16 cellular contexts compared by ENCODE assay signal in genomic region chr12:122310636-122311035, GRCh38.
"Had no signal": no experiment of that assay in that cellular context is flagged by ENCODE, and none has a peak within 500 bp of the region (broad histone marks: within the 10 kb centered on the region; RNA-seq: fewer than 3 reads in every experiment).

No MANE protein-coding gene starts in this region.

- H3K27ac ChIP-seq: breast epithelium, neural progenitor cell, ovary, tibial artery, uterus had no signal

- H3K4me1 ChIP-seq: breast epithelium, neural progenitor cell, tibial artery, uterus had no signal

- H3K9me3 ChIP-seq: breast epithelium, ovary, tibial artery, uterus had no signal

- H3K4me2 ChIP-seq: neural progenitor cell had no signal

- H3K27me3 ChIP-seq: breast epithelium, neural progenitor cell, ovary, tibial artery, uterus had no signal

- H3K36me3 ChIP-seq: breast epithelium, neural progenitor cell, ovary, uterus had no signal

- H3K9ac ChIP-seq: neural progenitor cell had no signal

- H3K4me3 ChIP-seq: breast epithelium, neural progenitor cell, ovary, tibial artery, uterus had no signal

- H2AFZ ChIP-seq: neural progenitor cell had no signal

- DNase-seq: activated CD4-positive, alpha-beta T cell treated with anti-CD3 and anti-CD28 coated beads, Interleukin-2, amount 50 U/mL, for 4 hours; activated CD4-positive, CD25-positive, alpha-beta regulatory T cell treated with anti-CD3 and anti-CD28 coated beads, Interleukin-2, amount 50 U/mL, for 72 hours; activated naive CD4-positive, alpha-beta T cell treated with anti-CD3 and anti-CD28 coated beads for 36 hours; activated naive CD8-positive, alpha-beta T cell treated with anti-CD3 and anti-CD28 coated beads, Interleukin-2, amount 50 U/mL, for 24 hours; activated T-cell treated with anti-CD3 and anti-CD28 coated beads for 4 hours; aorta; hippocampal formation; ovary; T-helper 1 cell; T1000; tibial artery; uterus had no signal

- ATAC-seq: activated naive CD8-positive, alpha-beta T cell treated with anti-CD3 and anti-CD28 coated beads, Interleukin-2, amount 50 U/mL, for 24 hours; activated T-helper 17 cell treated with anti-CD3 and anti-CD28 coated beads, Interleukin-2, amount 50 U/mL, for 72 hours; stimulated activated effector memory CD8-positive, alpha-beta T cell treated with anti-CD3 and anti-CD28 coated beads, Interleukin-12 subunit alpha, Interleukin-12 subunit beta, amount 100 ng/mL, for 72 hours had no signal
